In genomic region chr3:196969660-196970546, GRCh38 we compare ENCODE assay signal across 1 cellular context.
TF ChIP-seq lines count a peak whose summit lies in the region.

No MANE protein-coding gene starts in this region.

TF ChIP-seq in K562, 482 proteins besides CTCF, POLR2A, EP300 and RAD21 (continued from another document and continues in another):
- TF ChIP-seq, protein P1, sequence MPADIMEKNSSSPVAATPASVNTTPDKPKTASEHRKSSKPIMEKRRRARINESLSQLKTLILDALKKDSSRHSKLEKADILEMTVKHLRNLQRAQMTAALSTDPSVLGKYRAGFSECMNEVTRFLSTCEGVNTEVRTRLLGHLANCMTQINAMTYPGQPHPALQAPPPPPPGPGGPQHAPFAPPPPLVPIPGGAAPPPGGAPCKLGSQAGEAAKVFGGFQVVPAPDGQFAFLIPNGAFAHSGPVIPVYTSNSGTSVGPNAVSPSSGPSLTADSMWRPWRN (IDR thresholded peaks at IDR 0.05; ENCODE audit: low read depth): no peak
- TF ChIP-seq, protein P2, sequence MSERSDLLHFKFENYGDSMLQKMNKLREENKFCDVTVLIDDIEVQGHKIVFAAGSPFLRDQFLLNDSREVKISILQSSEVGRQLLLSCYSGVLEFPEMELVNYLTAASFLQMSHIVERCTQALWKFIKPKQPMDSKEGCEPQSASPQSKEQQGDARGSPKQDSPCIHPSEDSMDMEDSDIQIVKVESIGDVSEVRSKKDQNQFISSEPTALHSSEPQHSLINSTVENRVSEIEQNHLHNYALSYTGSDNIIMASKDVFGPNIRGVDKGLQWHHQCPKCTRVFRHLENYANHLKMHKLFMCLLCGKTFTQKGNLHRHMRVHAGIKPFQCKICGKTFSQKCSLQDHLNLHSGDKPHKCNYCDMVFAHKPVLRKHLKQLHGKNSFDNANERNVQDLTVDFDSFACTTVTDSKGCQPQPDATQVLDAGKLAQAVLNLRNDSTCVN (CRISPR knock-in tag; IDR thresholded peaks at IDR 0.05): no peak
- no peak for TF ChIP-seq CHD4 (IDR thresholded peaks at IDR 0.05; ENCODE audit: insufficient read depth, insufficient replicate concordance, low read depth, low read length, poor library complexity, severe bottlenecking)
- TF ChIP-seq MEF2A (IDR thresholded peaks at IDR 0.05; ENCODE audit: control insufficient read depth, low read depth, low read length): no peak
- no peak for TF ChIP-seq ZBTB12 (CRISPR knock-in tag; IDR thresholded peaks at IDR 0.05)
- no peak for TF ChIP-seq ZNF140 (CRISPR knock-in tag; IDR thresholded peaks at IDR 0.05)
- TF ChIP-seq ZKSCAN3 (CRISPR knock-in tag; IDR thresholded peaks at IDR 0.05): no peak
- TF ChIP-seq TCF3 (CRISPR knock-in tag; IDR thresholded peaks at IDR 0.05): no peak
- no peak for TF ChIP-seq ZNF134 (CRISPR knock-in tag; conservative IDR thresholded peaks at IDR 0.05)
- TF ChIP-seq CEBPZ (IDR thresholded peaks at IDR 0.05; ENCODE audit: borderline replicate concordance, low read depth, low read length): no peak
- 0 out of 2 replicates have a peak, but pooled peaks have one; percentile 19 for TF ChIP-seq ZNF224 (CRISPR knock-in tag; IDR thresholded peaks at IDR 0.05)
- TF ChIP-seq STAT5A (IDR thresholded peaks at IDR 0.05; ENCODE audit: borderline replicate concordance, low read length): no peak
- TF ChIP-seq ELF1 (tag; IDR thresholded peaks at IDR 0.05): 0 out of 2 replicates have a peak, but pooled peaks have one; percentile 15
- no peak for TF ChIP-seq NCOR1 (IDR thresholded peaks at IDR 0.05)
- TF ChIP-seq ZNF444 (CRISPR knock-in tag; IDR thresholded peaks at IDR 0.05): no peak
- TF ChIP-seq CGGBP1 (CRISPR knock-in tag; IDR thresholded peaks at IDR 0.05): no peak
- no peak for TF ChIP-seq TGIF2 (CRISPR knock-in tag; IDR thresholded peaks at IDR 0.05)
- no peak for TF ChIP-seq PRDM10 (IDR thresholded peaks at IDR 0.05; ENCODE audit: partially characterized antibody)
- no peak for TF ChIP-seq ZNF785 (CRISPR knock-in tag; IDR thresholded peaks at IDR 0.05)
- TF ChIP-seq, protein P3, sequence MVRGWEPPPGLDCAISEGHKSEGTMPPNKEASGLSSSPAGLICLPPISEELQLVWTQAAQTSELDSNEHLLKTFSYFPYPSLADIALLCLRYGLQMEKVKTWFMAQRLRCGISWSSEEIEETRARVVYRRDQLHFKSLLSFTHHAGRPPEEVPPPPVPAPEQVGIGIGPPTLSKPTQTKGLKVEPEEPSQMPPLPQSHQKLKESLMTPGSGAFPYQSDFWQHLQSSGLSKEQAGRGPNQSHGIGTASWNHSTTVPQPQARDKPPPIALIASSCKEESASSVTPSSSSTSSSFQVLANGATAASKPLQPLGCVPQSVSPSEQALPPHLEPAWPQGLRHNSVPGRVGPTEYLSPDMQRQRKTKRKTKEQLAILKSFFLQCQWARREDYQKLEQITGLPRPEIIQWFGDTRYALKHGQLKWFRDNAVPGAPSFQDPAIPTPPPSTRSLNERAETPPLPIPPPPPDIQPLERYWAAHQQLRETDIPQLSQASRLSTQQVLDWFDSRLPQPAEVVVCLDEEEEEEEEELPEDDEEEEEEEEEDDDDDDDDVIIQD (CRISPR knock-in tag; IDR thresholded peaks at IDR 0.05): no peak
- no peak for TF ChIP-seq TCF15 (CRISPR knock-in tag; IDR thresholded peaks at IDR 0.05)
- no peak for TF ChIP-seq SMAD2 (IDR thresholded peaks at IDR 0.05; ENCODE audit: low read depth, low read length)
- no peak for TF ChIP-seq PML (IDR thresholded peaks at IDR 0.05; ENCODE audit: low read length)
- no peak for TF ChIP-seq CCAR2 (IDR thresholded peaks at IDR 0.05; ENCODE audit: low read depth, low read length)
- TF ChIP-seq TAF1 (IDR thresholded peaks at IDR 0.05; ENCODE audit: control insufficient read depth, extremely low read depth, insufficient read depth, low read length, severe bottlenecking): peak; percentile 30
- no peak for TF ChIP-seq NUFIP1 (IDR thresholded peaks at IDR 0.05; ENCODE audit: partially characterized antibody)
- TF ChIP-seq, protein P4, sequence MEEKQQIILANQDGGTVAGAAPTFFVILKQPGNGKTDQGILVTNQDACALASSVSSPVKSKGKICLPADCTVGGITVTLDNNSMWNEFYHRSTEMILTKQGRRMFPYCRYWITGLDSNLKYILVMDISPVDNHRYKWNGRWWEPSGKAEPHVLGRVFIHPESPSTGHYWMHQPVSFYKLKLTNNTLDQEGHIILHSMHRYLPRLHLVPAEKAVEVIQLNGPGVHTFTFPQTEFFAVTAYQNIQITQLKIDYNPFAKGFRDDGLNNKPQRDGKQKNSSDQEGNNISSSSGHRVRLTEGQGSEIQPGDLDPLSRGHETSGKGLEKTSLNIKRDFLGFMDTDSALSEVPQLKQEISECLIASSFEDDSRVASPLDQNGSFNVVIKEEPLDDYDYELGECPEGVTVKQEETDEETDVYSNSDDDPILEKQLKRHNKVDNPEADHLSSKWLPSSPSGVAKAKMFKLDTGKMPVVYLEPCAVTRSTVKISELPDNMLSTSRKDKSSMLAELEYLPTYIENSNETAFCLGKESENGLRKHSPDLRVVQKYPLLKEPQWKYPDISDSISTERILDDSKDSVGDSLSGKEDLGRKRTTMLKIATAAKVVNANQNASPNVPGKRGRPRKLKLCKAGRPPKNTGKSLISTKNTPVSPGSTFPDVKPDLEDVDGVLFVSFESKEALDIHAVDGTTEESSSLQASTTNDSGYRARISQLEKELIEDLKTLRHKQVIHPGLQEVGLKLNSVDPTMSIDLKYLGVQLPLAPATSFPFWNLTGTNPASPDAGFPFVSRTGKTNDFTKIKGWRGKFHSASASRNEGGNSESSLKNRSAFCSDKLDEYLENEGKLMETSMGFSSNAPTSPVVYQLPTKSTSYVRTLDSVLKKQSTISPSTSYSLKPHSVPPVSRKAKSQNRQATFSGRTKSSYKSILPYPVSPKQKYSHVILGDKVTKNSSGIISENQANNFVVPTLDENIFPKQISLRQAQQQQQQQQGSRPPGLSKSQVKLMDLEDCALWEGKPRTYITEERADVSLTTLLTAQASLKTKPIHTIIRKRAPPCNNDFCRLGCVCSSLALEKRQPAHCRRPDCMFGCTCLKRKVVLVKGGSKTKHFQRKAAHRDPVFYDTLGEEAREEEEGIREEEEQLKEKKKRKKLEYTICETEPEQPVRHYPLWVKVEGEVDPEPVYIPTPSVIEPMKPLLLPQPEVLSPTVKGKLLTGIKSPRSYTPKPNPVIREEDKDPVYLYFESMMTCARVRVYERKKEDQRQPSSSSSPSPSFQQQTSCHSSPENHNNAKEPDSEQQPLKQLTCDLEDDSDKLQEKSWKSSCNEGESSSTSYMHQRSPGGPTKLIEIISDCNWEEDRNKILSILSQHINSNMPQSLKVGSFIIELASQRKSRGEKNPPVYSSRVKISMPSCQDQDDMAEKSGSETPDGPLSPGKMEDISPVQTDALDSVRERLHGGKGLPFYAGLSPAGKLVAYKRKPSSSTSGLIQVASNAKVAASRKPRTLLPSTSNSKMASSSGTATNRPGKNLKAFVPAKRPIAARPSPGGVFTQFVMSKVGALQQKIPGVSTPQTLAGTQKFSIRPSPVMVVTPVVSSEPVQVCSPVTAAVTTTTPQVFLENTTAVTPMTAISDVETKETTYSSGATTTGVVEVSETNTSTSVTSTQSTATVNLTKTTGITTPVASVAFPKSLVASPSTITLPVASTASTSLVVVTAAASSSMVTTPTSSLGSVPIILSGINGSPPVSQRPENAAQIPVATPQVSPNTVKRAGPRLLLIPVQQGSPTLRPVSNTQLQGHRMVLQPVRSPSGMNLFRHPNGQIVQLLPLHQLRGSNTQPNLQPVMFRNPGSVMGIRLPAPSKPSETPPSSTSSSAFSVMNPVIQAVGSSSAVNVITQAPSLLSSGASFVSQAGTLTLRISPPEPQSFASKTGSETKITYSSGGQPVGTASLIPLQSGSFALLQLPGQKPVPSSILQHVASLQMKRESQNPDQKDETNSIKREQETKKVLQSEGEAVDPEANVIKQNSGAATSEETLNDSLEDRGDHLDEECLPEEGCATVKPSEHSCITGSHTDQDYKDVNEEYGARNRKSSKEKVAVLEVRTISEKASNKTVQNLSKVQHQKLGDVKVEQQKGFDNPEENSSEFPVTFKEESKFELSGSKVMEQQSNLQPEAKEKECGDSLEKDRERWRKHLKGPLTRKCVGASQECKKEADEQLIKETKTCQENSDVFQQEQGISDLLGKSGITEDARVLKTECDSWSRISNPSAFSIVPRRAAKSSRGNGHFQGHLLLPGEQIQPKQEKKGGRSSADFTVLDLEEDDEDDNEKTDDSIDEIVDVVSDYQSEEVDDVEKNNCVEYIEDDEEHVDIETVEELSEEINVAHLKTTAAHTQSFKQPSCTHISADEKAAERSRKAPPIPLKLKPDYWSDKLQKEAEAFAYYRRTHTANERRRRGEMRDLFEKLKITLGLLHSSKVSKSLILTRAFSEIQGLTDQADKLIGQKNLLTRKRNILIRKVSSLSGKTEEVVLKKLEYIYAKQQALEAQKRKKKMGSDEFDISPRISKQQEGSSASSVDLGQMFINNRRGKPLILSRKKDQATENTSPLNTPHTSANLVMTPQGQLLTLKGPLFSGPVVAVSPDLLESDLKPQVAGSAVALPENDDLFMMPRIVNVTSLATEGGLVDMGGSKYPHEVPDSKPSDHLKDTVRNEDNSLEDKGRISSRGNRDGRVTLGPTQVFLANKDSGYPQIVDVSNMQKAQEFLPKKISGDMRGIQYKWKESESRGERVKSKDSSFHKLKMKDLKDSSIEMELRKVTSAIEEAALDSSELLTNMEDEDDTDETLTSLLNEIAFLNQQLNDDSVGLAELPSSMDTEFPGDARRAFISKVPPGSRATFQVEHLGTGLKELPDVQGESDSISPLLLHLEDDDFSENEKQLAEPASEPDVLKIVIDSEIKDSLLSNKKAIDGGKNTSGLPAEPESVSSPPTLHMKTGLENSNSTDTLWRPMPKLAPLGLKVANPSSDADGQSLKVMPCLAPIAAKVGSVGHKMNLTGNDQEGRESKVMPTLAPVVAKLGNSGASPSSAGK (IDR thresholded peaks at IDR 0.05): no peak; the same call in 1 of the 2 replicates
- TF ChIP-seq MTF1 (CRISPR knock-in tag; IDR thresholded peaks at IDR 0.05; ENCODE audit: borderline replicate concordance): no peak
- no peak for TF ChIP-seq HDGF (IDR thresholded peaks at IDR 0.05)
- no peak for TF ChIP-seq ZNF274 (IDR thresholded peaks at IDR 0.05; ENCODE audit: borderline replicate concordance, low read depth, low read length)
- no peak for TF ChIP-seq JUNB (CRISPR knock-in tag; conservative IDR thresholded peaks at IDR 0.05)
